In genomic region chr7:144656960-144657359, GRCh38 we compare ENCODE assay signal across 14 cellular contexts.
DNase-seq lines count a peak whose midpoint lies in the region; ATAC-seq and FAIRE-seq lines count a peak whose summit lies in the region.
"Had no signal": no experiment of that assay in that cellular context is flagged by ENCODE, and none has a peak within 500 bp of the region (broad histone marks: within the 10 kb centered on the region; RNA-seq: fewer than 3 reads in every experiment).

No MANE protein-coding gene starts in this region.

- ATAC-seq in GM18511 (IDR thresholded peaks at IDR 0.05; ENCODE audit: unreplicated experiment) = peak; percentile 69
- ATAC-seq in GM21529 (IDR thresholded peaks at IDR 0.05; ENCODE audit: unreplicated experiment) = peak; percentile 65
- ATAC-seq in stimulated activated effector memory CD8-positive, alpha-beta T cell treated with anti-CD3 and anti-CD28 coated beads, Interleukin-12 subunit alpha, Interleukin-12 subunit beta, amount 100 ng/mL, for 72 hours = no peak

- DNase-seq in HuH-7 (ENCODE audit: low spot score) = peak; percentile 7
- no peak for DNase-seq in stimulated activated effector memory CD8-positive, alpha-beta T cell treated with anti-CD3 and anti-CD28 coated beads, Interleukin-12 subunit alpha, Interleukin-12 subunit beta, amount 100 ng/mL, for 72 hours (ENCODE audit: low spot score in 2 of 2)
- no peak for DNase-seq in activated T-cell treated with anti-CD3 and anti-CD28 coated beads, Interleukin-2, amount 50 U/mL, for 24 hours
- no peak for DNase-seq in NCI-H1436 treated with DMSO at 0.1 percent for 48 hours (lab: John Stamatoyannopoulos, UW)
- DNase-seq in hepatic stellate cell (ENCODE audit: low spot score) = no peak
- DNase-seq: activated CD8-positive, alpha-beta memory T cell treated with anti-CD3 and anti-CD28 coated beads, Interleukin-2, amount 50 U/mL, for 4 hours; Calu3; kidney glomerular epithelial cell; nucleus accumbens; stimulated activated CD4-positive, alpha-beta T cell treated with anti-CD3 and anti-CD28 coated beads, Interleukin-4, amount 100 ng/mL, for 1 hour had no signal

- H3K27ac Mint-ChIP-seq in stimulated activated effector memory CD8-positive, alpha-beta T cell treated with anti-CD3 and anti-CD28 coated beads, Interleukin-12 subunit alpha, Interleukin-12 subunit beta, amount 100 ng/mL, for 72 hours = no peak overlapping the region
- no peak overlapping the region for H3K27ac Mint-ChIP-seq in activated T-cell treated with anti-CD3 and anti-CD28 coated beads, Interleukin-2, amount 50 U/mL, for 24 hours
- H3K27ac Mint-ChIP-seq: T-helper 1 cell treated with Interleukin-12 subunit alpha and Interleukin-12 subunit beta and Interleukin-4 antibody, amounts not matched to agents 30 μg/mL and 1 μg/mL, for 36 hours had no signal

- H3K4me3 Mint-ChIP-seq in stimulated activated effector memory CD8-positive, alpha-beta T cell treated with anti-CD3 and anti-CD28 coated beads, Interleukin-12 subunit alpha, Interleukin-12 subunit beta, amount 100 ng/mL, for 72 hours = no peak overlapping the region
- H3K4me3 Mint-ChIP-seq in activated T-cell treated with anti-CD3 and anti-CD28 coated beads, Interleukin-2, amount 50 U/mL, for 24 hours = no peak overlapping the region
- H3K4me3 Mint-ChIP-seq: T-helper 1 cell treated with Interleukin-12 subunit alpha and Interleukin-12 subunit beta and Interleukin-4 antibody, amounts not matched to agents 30 μg/mL and 1 μg/mL, for 36 hours had no signal

- no peaks in the 10 kb centered on the region for H3K4me1 Mint-ChIP-seq in stimulated activated effector memory CD8-positive, alpha-beta T cell treated with anti-CD3 and anti-CD28 coated beads, Interleukin-12 subunit alpha, Interleukin-12 subunit beta, amount 100 ng/mL, for 72 hours
- H3K4me1 Mint-ChIP-seq in activated T-cell treated with anti-CD3 and anti-CD28 coated beads, Interleukin-2, amount 50 U/mL, for 24 hours (ENCODE audit: low read depth) = no peaks in the 10 kb centered on the region

- no peaks in the 10 kb centered on the region for H3K36me3 Mint-ChIP-seq in stimulated activated effector memory CD8-positive, alpha-beta T cell treated with anti-CD3 and anti-CD28 coated beads, Interleukin-12 subunit alpha, Interleukin-12 subunit beta, amount 100 ng/mL, for 72 hours
- H3K36me3 Mint-ChIP-seq in activated T-cell treated with anti-CD3 and anti-CD28 coated beads, Interleukin-2, amount 50 U/mL, for 24 hours (ENCODE audit: low read depth) = peaks cover 4% of the 10 kb centered on the region

- no peaks in the 10 kb centered on the region for H3K9me3 Mint-ChIP-seq in stimulated activated effector memory CD8-positive, alpha-beta T cell treated with anti-CD3 and anti-CD28 coated beads, Interleukin-12 subunit alpha, Interleukin-12 subunit beta, amount 100 ng/mL, for 72 hours
- no peaks in the 10 kb centered on the region for H3K9me3 Mint-ChIP-seq in activated T-cell treated with anti-CD3 and anti-CD28 coated beads, Interleukin-2, amount 50 U/mL, for 24 hours
- H3K9me3 Mint-ChIP-seq: T-helper 1 cell treated with Interleukin-12 subunit alpha and Interleukin-12 subunit beta and Interleukin-4 antibody, amounts not matched to agents 30 μg/mL and 1 μg/mL, for 36 hours had no signal

- FAIRE-seq in islet of Langerhans (lab: Jason Lieb, UNC) = peak; percentile 61

- H3K27me3 Mint-ChIP-seq in activated T-cell treated with anti-CD3 and anti-CD28 coated beads, Interleukin-2, amount 50 U/mL, for 24 hours = no peaks in the 10 kb centered on the region
